Comparison of ENCODE assay signal across 8 cellular contexts in genomic region chr1:227885648-227886502, GRCh38.
DNase-seq lines count a peak whose midpoint lies in the region; ATAC-seq and TF ChIP-seq lines count a peak whose summit lies in the region.

No MANE protein-coding gene starts in this region.

- H3K36me3 ChIP-seq in brain microvascular endothelial cell (replicated peaks) = no peaks in the 10 kb centered on the region

- intact Hi-C loops in lower leg skin (cut with DNase I; ENCODE audit: low total_unique reads) = no loop called here

- in situ Hi-C loops in brain microvascular endothelial cell (cut with HindIII; ENCODE audit: low pct_ligation_motif_present, low sequenced_read_pairs) = no loop called here

- no peak overlapping the region for H3K27ac Mint-ChIP-seq in stimulated activated naive CD8-positive, alpha-beta T cell treated with anti-CD3 and anti-CD28 coated beads, Interleukin-15, Interleukin-2, amounts not matched to agents 100 ng/mL and 50 ng/mL, for 24 hours

- no peak for ATAC-seq in stimulated activated naive CD8-positive, alpha-beta T cell treated with anti-CD3 and anti-CD28 coated beads, Interleukin-15, Interleukin-2, amounts not matched to agents 100 U/mL and 50 U/mL, for 24 hours
- ATAC-seq in HG03280 (IDR thresholded peaks at IDR 0.05; ENCODE audit: unreplicated experiment) = no peak
- ATAC-seq in GM19023 (IDR thresholded peaks at IDR 0.05; ENCODE audit: unreplicated experiment) = no peak
- ATAC-seq in HG03460 (IDR thresholded peaks at IDR 0.05; ENCODE audit: unreplicated experiment) = no peak

- H3K4me1 Mint-ChIP-seq in stimulated activated naive CD8-positive, alpha-beta T cell treated with anti-CD3 and anti-CD28 coated beads, Interleukin-15, Interleukin-2, amounts not matched to agents 100 ng/mL and 50 ng/mL, for 24 hours (ENCODE audit: low read depth) = peaks cover 13% of the 10 kb centered on the region

- no peak overlapping the region for H3K4me3 ChIP-seq in brain microvascular endothelial cell (ENCODE audit: low read depth, low read length)
- no peak overlapping the region for H3K4me3 ChIP-seq in lower leg skin (ENCODE audit: low read depth, poor library complexity, severe bottlenecking)

- H3K4me3 Mint-ChIP-seq in stimulated activated naive CD8-positive, alpha-beta T cell treated with anti-CD3 and anti-CD28 coated beads, Interleukin-15, Interleukin-2, amounts not matched to agents 100 ng/mL and 50 ng/mL, for 24 hours = peak overlapping the region; percentile 30

- DNase-seq in stimulated activated naive CD8-positive, alpha-beta T cell treated with anti-CD3 and anti-CD28 coated beads, Interleukin-15, Interleukin-2, amounts not matched to agents 100 U/mL and 50 U/mL, for 24 hours = no peak
- DNase-seq in brain microvascular endothelial cell (peak; percentile 45), lower leg skin (ENCODE audit: low spot score in 2 of 2) (peak; percentile 65 to 92), NOMO-1 (lab: John Stamatoyannopoulos, UW; ENCODE audit: unreplicated experiment in 2 of 2) (no peak)

- no peak for TF ChIP-seq POLR2A in lower leg skin (IDR thresholded peaks at IDR 0.05)

- no peak overlapping the region for H3K27ac ChIP-seq in brain microvascular endothelial cell

- no peaks in the 10 kb centered on the region for H3K9me3 Mint-ChIP-seq in stimulated activated naive CD8-positive, alpha-beta T cell treated with anti-CD3 and anti-CD28 coated beads, Interleukin-15, Interleukin-2, amounts not matched to agents 100 ng/mL and 50 ng/mL, for 24 hours

- TF ChIP-seq CTCF in brain microvascular endothelial cell (IDR thresholded peaks at IDR 0.05; ENCODE audit: low read depth, low read length, missing control alignments) = no peak
- no peak for TF ChIP-seq CTCF in lower leg skin (IDR thresholded peaks at IDR 0.05)

- no peaks in the 10 kb centered on the region for H3K36me3 Mint-ChIP-seq in stimulated activated naive CD8-positive, alpha-beta T cell treated with anti-CD3 and anti-CD28 coated beads, Interleukin-15, Interleukin-2, amounts not matched to agents 100 ng/mL and 50 ng/mL, for 24 hours (ENCODE audit: low read depth)

- 26 to 37% methylated on average over 14 of the region's 14 CpGs for WGBS in lower leg skin, 2 donors

- H3K27me3 ChIP-seq in brain microvascular endothelial cell (replicated peaks) = no peaks in the 10 kb centered on the region

- no peaks in the 10 kb centered on the region for H3K27me3 Mint-ChIP-seq in stimulated activated naive CD8-positive, alpha-beta T cell treated with anti-CD3 and anti-CD28 coated beads, Interleukin-15, Interleukin-2, amounts not matched to agents 100 ng/mL and 50 ng/mL, for 24 hours

Comparison
In these comparisons a context has a peak if more than half of its experiments do, and no peak if none do; other contexts are left out.
1. DNase-seq: peak in brain microvascular endothelial cell (single experiment) and lower leg skin (2 of 2); none in stimulated activated naive CD8-positive, alpha-beta T cell treated with anti-CD3 and anti-CD28 coated beads, Interleukin-15, Interleukin-2, amounts not matched to agents 100 U/mL and 50 U/mL, for 24 hours (single experiment) and NOMO-1 (0 of 2).